Comparison of ENCODE assay signal across 8 cellular contexts in genomic region chr9:97411789-97412627, GRCh38. TPM values are rescaled to one million over a fixed set of nuclear protein-coding genes. Genes with fewer than 3 reads are reported as not detected.
DNase-seq lines count a peak whose midpoint lies in the region; ATAC-seq and TF ChIP-seq lines count a peak whose summit lies in the region.

Gene TDRD7, plus strand, starts transcription at chr9:97412096. Its CDS starts 16,370 bp downstream, at chr9:97428466.

- no peak within 1 kb of the TSS for H3K27ac ChIP-seq in AG04450 (ENCODE audit: low read depth, low read length)
- H3K27ac ChIP-seq in cingulate gyrus (ENCODE audit: low read depth, low read length): peak within 1 kb of the TSS; percentile 15

- intact Hi-C loops in activated CD4-positive, alpha-beta T cell treated with anti-CD3 and anti-CD28 coated beads for 36 hours (cut with DNase I, micrococcal nuclease): loop anchor here (1.0 to 5.0 kb wide), 15 partner anchors 15 to 994 kb away; partner anchors contain the start of genes NCBP1 (in 1 of the 2), TMOD1 (in 1 of the 2), TSTD2 (in 1 of the 2) and XPA (in 1 of the 2)

- no peaks in the 10 kb centered on the region; the same call in 1 of the 2 replicates for H3K9me3 ChIP-seq in AG04450 (ENCODE audit: control insufficient read depth, insufficient read depth, low read length)

- DNase-seq in AG04450 (ENCODE audit: low read depth, low spot score) (peak; percentile 42), NCI-H2227 (lab: John Stamatoyannopoulos, UW; ENCODE audit: unreplicated experiment) (peak; percentile 89), left kidney (ENCODE audit: low read depth, low spot score) (peak; percentile 89)
- DNase-seq in activated CD4-positive, alpha-beta T cell treated with anti-CD3 and anti-CD28 coated beads for 36 hours: peak; percentile 94
- peak; percentile 85 for DNase-seq in stimulated activated CD4-positive, alpha-beta T cell treated with anti-CD3 and anti-CD28 coated beads, Interleukin-1b, Interleukin-23, amount 100 ng/mL, for 48 hours

- POLR2A ChIA-PET in AG04450 (lab: Yijun Ruan, JAX): interaction anchor here (1.8 kb wide), 1 partner anchor 187 kb away, joined by 4 read pairs; no protein-coding TSS in a partner anchor
- POLR2A ChIA-PET in activated CD4-positive, alpha-beta T cell treated with anti-CD3 and anti-CD28 coated beads for 36 hours (lab: Charles Lee): no interaction called here

- TF ChIP-seq CTCF in AG04450 (IDR thresholded peaks at IDR 0.05; ENCODE audit: low read depth, low read length): peak; percentile 96

- ATAC-seq in GM18858 (IDR thresholded peaks at IDR 0.05; ENCODE audit: unreplicated experiment) (peak; percentile 56), HG03064 (IDR thresholded peaks at IDR 0.05; ENCODE audit: low read depth, unreplicated experiment) (peak; percentile 59)
- peak; percentile 91 for ATAC-seq in activated CD4-positive, alpha-beta T cell treated with anti-CD3 and anti-CD28 coated beads for 36 hours

- H3K4me3 Mint-ChIP-seq in activated CD4-positive, alpha-beta T cell treated with anti-CD3 and anti-CD28 coated beads for 36 hours: peak within 1 kb of the TSS; percentile 74

- peak within 1 kb of the TSS; percentile 58 for H3K27ac Mint-ChIP-seq in activated CD4-positive, alpha-beta T cell treated with anti-CD3 and anti-CD28 coated beads for 36 hours

- peaks cover 22% of the 10 kb centered on the region for H3K4me1 Mint-ChIP-seq in activated CD4-positive, alpha-beta T cell treated with anti-CD3 and anti-CD28 coated beads for 36 hours

- H3K36me3 Mint-ChIP-seq in activated CD4-positive, alpha-beta T cell treated with anti-CD3 and anti-CD28 coated beads for 36 hours (ENCODE audit: low read depth): no peaks in the 10 kb centered on the region

- CTCF ChIA-PET in AG04450 (lab: Charles Lee): interaction anchor here (0.6 to 5.4 kb wide), 28 partner anchors 8 to 557 kb away, joined by 3 to 86 read pairs (median 4); no protein-coding TSS in a partner anchor
- CTCF ChIA-PET in activated CD4-positive, alpha-beta T cell treated with anti-CD3 and anti-CD28 coated beads for 36 hours (lab: Charles Lee): interaction anchor here (0.7 to 4.5 kb wide), 14 partner anchors 10 to 558 kb away, joined by 3 to 23 read pairs (median 4); partner anchors contain the start of gene ZNF782

- H3K27me3 Mint-ChIP-seq in activated CD4-positive, alpha-beta T cell treated with anti-CD3 and anti-CD28 coated beads for 36 hours: peaks cover 16% of the 10 kb centered on the region

- no peaks in the 10 kb centered on the region for H3K9me3 Mint-ChIP-seq in activated CD4-positive, alpha-beta T cell treated with anti-CD3 and anti-CD28 coated beads for 36 hours (ENCODE audit: low read depth)

- H3K4me3 ChIP-seq in AG04450 (ENCODE audit: low read depth, low read length): peak within 1 kb of the TSS; percentile 72

- H3K27me3 ChIP-seq in AG04450 (ENCODE audit: control insufficient read depth, insufficient read depth, low read length): peaks cover 10% of the 10 kb centered on the region

RNA-seq across cellular contexts. Expression of gene TDRD7, which starts in this region (rescaled TPM):
- 7.3 and 8.2 TPM in 2 replicates for polyA plus RNA-seq in AG04450 (2011; rRNA removed)
- polyA minus RNA-seq in AG04450 (2011; rRNA and poly(A)+ RNA removed): 5.3 and 7.0 TPM in 2 replicates
- total RNA-seq in activated CD4-positive, alpha-beta T cell treated with anti-CD3 and anti-CD28 coated beads for 36 hours: 1 to 10 TPM; 9.3 TPM

Comparison
In these comparisons a context has a peak if more than half of its experiments do, and no peak if none do; other contexts are left out.
1. DNase-seq: peak in every context shown above with its lines; median percentile 94 in activated CD4-positive, alpha-beta T cell treated with anti-CD3 and anti-CD28 coated beads for 36 hours; 89 in NCI-H2227; 89 in left kidney; 85 in stimulated activated CD4-positive, alpha-beta T cell treated with anti-CD3 and anti-CD28 coated beads, Interleukin-1b, Interleukin-23, amount 100 ng/mL, for 48 hours; 42 in AG04450.